In genomic region chr10:78381072-78381471, GRCh38 we compare ENCODE assay signal across 1 cellular context.
TF ChIP-seq lines count a peak whose summit lies in the region.

No MANE protein-coding gene starts in this region.

TF ChIP-seq in GM23338, 12 proteins besides CTCF, POLR2A, EP300 and RAD21 (continued from another document):
- no peak for TF ChIP-seq ZNF462 (CRISPR knock-in tag; IDR thresholded peaks at IDR 0.05)
- TF ChIP-seq EZH2 (IDR thresholded peaks at IDR 0.05; ENCODE audit: low read depth, unreplicated experiment), result no peak
- no peak for TF ChIP-seq POLR2AphosphoS5 (IDR thresholded peaks at IDR 0.05; ENCODE audit: low read depth)
- TF ChIP-seq JUNB (IDR thresholded peaks at IDR 0.05; ENCODE audit: unreplicated experiment), result no peak
- TF ChIP-seq ZNF331 (CRISPR knock-in tag; IDR thresholded peaks at IDR 0.05; ENCODE audit: low read depth), result no peak
- no peak for TF ChIP-seq CREB1 (CRISPR knock-in tag; IDR thresholded peaks at IDR 0.05; ENCODE audit: low read depth)
- TF ChIP-seq NANOG (IDR thresholded peaks at IDR 0.05; ENCODE audit: borderline replicate concordance), result no peak
- TF ChIP-seq ZNF114 (CRISPR knock-in tag; IDR thresholded peaks at IDR 0.05), result no peak
- TF ChIP-seq EZH2phosphoT487 (IDR thresholded peaks at IDR 0.05; ENCODE audit: unreplicated experiment), result no peak
- TF ChIP-seq STAT1 (IDR thresholded peaks at IDR 0.05; ENCODE audit: unreplicated experiment), result no peak
TF ChIP-seq in GM23338: peak in this region for 0.
